ENCODE assay signal across 4 cellular contexts in genomic region chr1:71843023-71843422, GRCh38.
"Had no signal": no experiment of that assay in that cellular context is flagged by ENCODE, and none has a peak within 500 bp of the region (broad histone marks: within the 10 kb centered on the region; RNA-seq: fewer than 3 reads in every experiment).

No MANE protein-coding gene starts in this region.

- H3K9me3 Mint-ChIP-seq: GM23338, H9 had no signal

- DNase-seq: H9, HCEC 1CT, IMR-90 had no signal

- H3K27ac Mint-ChIP-seq: GM23338, H9 had no signal

- H3K4me3 Mint-ChIP-seq: GM23338, H9 had no signal

- H3K4me1 Mint-ChIP-seq: GM23338, H9 had no signal

- H3K4me3 ChIP-seq: GM23338 had no signal
